Comparison of ENCODE assay signal across 28 cellular contexts in the genomic region with DNA sequence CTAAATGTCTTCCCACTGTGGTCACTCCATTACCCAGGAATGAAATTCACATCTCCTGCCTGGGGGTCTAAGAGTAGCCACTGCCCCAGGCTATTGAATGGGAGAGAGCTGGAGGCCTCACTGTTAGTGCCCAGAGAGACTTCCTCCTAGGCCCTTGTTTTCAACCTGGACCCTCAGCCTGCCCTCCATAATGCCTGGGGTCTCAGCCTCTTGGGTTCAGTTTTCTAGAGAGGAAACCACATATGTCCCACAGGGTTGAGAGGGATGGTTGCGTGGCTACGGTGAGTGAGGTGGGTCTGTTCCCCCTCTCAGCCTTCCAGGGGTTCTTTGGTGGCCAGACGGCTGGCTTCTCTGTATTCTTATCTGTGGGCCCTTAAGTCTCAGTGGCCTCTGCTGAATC.
"Had no signal": no experiment of that assay in that cellular context is flagged by ENCODE, and none has a peak within 500 bp of the region (broad histone marks: within the 10 kb centered on the region; RNA-seq: fewer than 3 reads in every experiment).

No MANE protein-coding gene starts in this region.

- DNase-seq: activated CD4-positive, alpha-beta T cell treated with anti-CD3 and anti-CD28 coated beads for 36 hours; activated CD8-positive, alpha-beta memory T cell treated with anti-CD3 and anti-CD28 coated beads, Interleukin-2, amount 10 ng/mL, durations not matched to agents 7 days and 5 days; activated CD8-positive, alpha-beta T cell treated with anti-CD3 and anti-CD28 coated beads, Interleukin-2, amount 10 ng/mL, durations not matched to agents 7 days and 5 days; activated naive CD4-positive, alpha-beta T cell; activated T-cell treated with anti-CD3 and anti-CD28 coated beads, Interleukin-2, amount 50 U/mL, for 48 hours; colonic mucosa; effector CD8-positive, alpha-beta T cell; esophagus squamous epithelium; foreskin melanocyte; left ventricle myocardium inferior; midbrain; natural killer cell; pancreas; psoas muscle; sigmoid colon; small intestine; stimulated activated CD4-positive, alpha-beta T cell treated with anti-CD3 and anti-CD28 coated beads, Interleukin-1b, Interleukin-23, amount 100 ng/mL, for 48 hours; stimulated activated naive B cell treated with anti-CD40 and anti-IgM and Interleukin-4, amounts not matched to agents 10 μg/mL and 1 μg/mL and 100 μg/mL, for 72 hours; stomach; T-helper 17 cell; T1000; tibial artery had no signal

- H3K4me3 Mint-ChIP-seq: activated CD4-positive, alpha-beta T cell treated with anti-CD3 and anti-CD28 coated beads for 36 hours; activated CD8-positive, alpha-beta memory T cell treated with anti-CD3 and anti-CD28 coated beads, Interleukin-2, amount 10 ng/mL, durations not matched to agents 7 days and 5 days; activated CD8-positive, alpha-beta T cell treated with anti-CD3 and anti-CD28 coated beads, Interleukin-2, amount 10 ng/mL, durations not matched to agents 7 days and 5 days; natural killer cell; stimulated activated naive B cell treated with anti-CD40 and anti-IgM and Interleukin-4, amounts not matched to agents 10 μg/mL and 1 μg/mL and 100 μg/mL, for 72 hours; T-helper 17 cell had no signal

- H3K27me3 ChIP-seq: colonic mucosa, esophagus squamous epithelium, neutrophil, pancreas, sigmoid colon, stomach, suprapubic skin, tibial artery had no signal

- H3K36me3 ChIP-seq: colonic mucosa, esophagus squamous epithelium, left ventricle myocardium inferior, neutrophil, pancreas, sigmoid colon, stomach, suprapubic skin, tibial artery had no signal

- FAIRE-seq: endometrium, pancreas, small intestine had no signal

- H3K27ac Mint-ChIP-seq: activated CD4-positive, alpha-beta T cell treated with anti-CD3 and anti-CD28 coated beads for 36 hours; activated CD8-positive, alpha-beta memory T cell treated with anti-CD3 and anti-CD28 coated beads, Interleukin-2, amount 10 ng/mL, durations not matched to agents 7 days and 5 days; activated CD8-positive, alpha-beta T cell treated with anti-CD3 and anti-CD28 coated beads, Interleukin-2, amount 10 ng/mL, durations not matched to agents 7 days and 5 days; activated naive CD4-positive, alpha-beta T cell treated with anti-CD3 and anti-CD28 coated beads, Interleukin-2, amount 50 U/mL, for 72 hours; natural killer cell; stimulated activated naive B cell treated with anti-CD40 and anti-IgM and Interleukin-4, amounts not matched to agents 10 μg/mL and 1 μg/mL and 100 μg/mL, for 72 hours; T-helper 17 cell had no signal

- H3K27me3 Mint-ChIP-seq: activated CD8-positive, alpha-beta memory T cell treated with anti-CD3 and anti-CD28 coated beads, Interleukin-2, amount 10 ng/mL, durations not matched to agents 7 days and 5 days had no signal

- H3K4me1 Mint-ChIP-seq: activated CD4-positive, alpha-beta T cell treated with anti-CD3 and anti-CD28 coated beads for 36 hours; natural killer cell; stimulated activated naive B cell treated with anti-CD40 and anti-IgM and Interleukin-4, amounts not matched to agents 10 μg/mL and 1 μg/mL and 100 μg/mL, for 72 hours; T-helper 17 cell had no signal

- H3K27ac ChIP-seq: colonic mucosa, epithelial cell of prostate, esophagus squamous epithelium, left ventricle myocardium inferior, neutrophil, pancreas, psoas muscle, sigmoid colon, stomach, suprapubic skin, tibial artery had no signal

- H3K4me3 ChIP-seq: colonic mucosa, esophagus squamous epithelium, left ventricle myocardium inferior, lung, pancreas, psoas muscle, sigmoid colon, stomach, suprapubic skin, tibial artery had no signal

- H3K4me1 ChIP-seq: colonic mucosa had no signal

- H3K36me3 Mint-ChIP-seq: activated naive CD4-positive, alpha-beta T cell treated with anti-CD3 and anti-CD28 coated beads, Interleukin-2, amount 50 U/mL, for 72 hours; natural killer cell; stimulated activated naive B cell treated with anti-CD40 and anti-IgM and Interleukin-4, amounts not matched to agents 10 μg/mL and 1 μg/mL and 100 μg/mL, for 72 hours had no signal

- H3K9me3 Mint-ChIP-seq: activated naive CD4-positive, alpha-beta T cell treated with anti-CD3 and anti-CD28 coated beads, Interleukin-2, amount 50 U/mL, for 72 hours; natural killer cell; stimulated activated naive B cell treated with anti-CD40 and anti-IgM and Interleukin-4, amounts not matched to agents 10 μg/mL and 1 μg/mL and 100 μg/mL, for 72 hours had no signal

- ATAC-seq: activated CD4-positive, alpha-beta T cell treated with anti-CD3 and anti-CD28 coated beads for 36 hours; activated CD8-positive, alpha-beta memory T cell treated with anti-CD3 and anti-CD28 coated beads, Interleukin-2, amount 10 ng/mL, durations not matched to agents 7 days and 5 days; activated CD8-positive, alpha-beta T cell treated with anti-CD3 and anti-CD28 coated beads, Interleukin-2, amount 10 ng/mL, durations not matched to agents 7 days and 5 days; activated naive CD4-positive, alpha-beta T cell treated with anti-CD3 and anti-CD28 coated beads, Interleukin-2, amount 50 U/mL, for 72 hours; natural killer cell; pancreas; psoas muscle; stimulated activated naive B cell treated with anti-CD40 and anti-IgM and Interleukin-4, amounts not matched to agents 10 μg/mL and 1 μg/mL and 100 μg/mL, for 72 hours; T-helper 17 cell had no signal

- H3K9me3 ChIP-seq: colonic mucosa, esophagus squamous epithelium, left ventricle myocardium inferior, neutrophil, pancreas, psoas muscle, sigmoid colon, stomach, suprapubic skin, tibial artery had no signal
